ENCODE assay signal across 23 cellular contexts in genomic region chr2:223230352-223230751, GRCh38.
A peak's percentile ranks its signal among the peaks of the same experiment; 100 is the strongest.
DNase-seq lines count a peak whose midpoint lies in the region; ATAC-seq, FAIRE-seq and TF ChIP-seq lines count a peak whose summit lies in the region.
"Had no signal": no experiment of that assay in that cellular context is flagged by ENCODE, and none has a peak within 500 bp of the region (broad histone marks: within the 10 kb centered on the region; RNA-seq: fewer than 3 reads in every experiment).

No MANE protein-coding gene starts in this region.

- dilution Hi-C loops in keratinocyte (cut with MboI; ENCODE audit: extremely low pct_ligation_motif_present, low sequenced_read_pairs): no loop called here

- H3K4me3 ChIP-seq in keratinocyte (ENCODE audit: control insufficient read depth in 2 of 3, extremely low read depth in 1 of 3, insufficient read depth in 2 of 3, low read depth in 1 of 3, low read length in 3 of 3): no peak overlapping the region
- H3K4me3 ChIP-seq: coronary artery, esophagus squamous epithelium, testis, uterus had no signal

- ATAC-seq in HG02852 (IDR thresholded peaks at IDR 0.05; ENCODE audit: unreplicated experiment): no peak

- peaks cover 17% of the 10 kb centered on the region for H3K4me1 ChIP-seq in keratinocyte (ENCODE audit: control insufficient read depth, extremely low read depth, insufficient read depth, low read length)
- H3K4me1 ChIP-seq: esophagus squamous epithelium, testis, uterus had no signal

- H3K27me3 ChIP-seq in keratinocyte (ENCODE audit: control insufficient read depth, extremely low read depth, insufficient read depth, low read length): no peaks in the 10 kb centered on the region
- H3K27me3 ChIP-seq: esophagus squamous epithelium, neutrophil, testis, uterus had no signal

- CTCF ChIA-PET in HEK293T (lab: Yijun Ruan, JAX): no interaction called here

- no peaks in the 10 kb centered on the region for H3K36me3 ChIP-seq in keratinocyte (ENCODE audit: control insufficient read depth in 2 of 2, extremely low read depth in 1 of 2, insufficient read depth in 2 of 2, low read length in 2 of 2)
- H3K36me3 ChIP-seq: esophagus squamous epithelium, neutrophil, uterus had no signal

- no peak overlapping the region for H2AFZ ChIP-seq in keratinocyte (ENCODE audit: control insufficient read depth, low read length)

- no peak for TF ChIP-seq CTCF in keratinocyte (optimal IDR thresholded peaks at IDR 0.05 in 1 of 3, IDR thresholded peaks at IDR 0.05 in 1 of 3, conservative IDR thresholded peaks at IDR 0.05 in 1 of 3; ENCODE audit: extremely low read depth in 1 of 3, insufficient read depth in 2 of 3, low read length in 3 of 3)
- TF ChIP-seq CTCF in GM13976 (IDR thresholded peaks at IDR 0.05; ENCODE audit: borderline replicate concordance, control extremely low read depth, extremely low read depth, insufficient read depth, missing control alignments): no peak
- TF ChIP-seq CTCF in GM13977 (IDR thresholded peaks at IDR 0.05; ENCODE audit: extremely low read depth, insufficient read depth, missing control alignments): no peak

- FAIRE-seq in keratinocyte (lab: Jason Lieb, UNC): peak; percentile 98
- FAIRE-seq: D721Med had no signal

- no peaks in the 10 kb centered on the region for H3K9me3 ChIP-seq in keratinocyte (ENCODE audit: control insufficient read depth, low read depth, low read length)
- H3K9me3 ChIP-seq: esophagus squamous epithelium, neutrophil, testis, uterus had no signal

- H3K27ac ChIP-seq in keratinocyte (ENCODE audit: control insufficient read depth, insufficient read depth, low read length): no peak overlapping the region
- H3K27ac ChIP-seq: C4-2B, coronary artery, esophagus squamous epithelium, neutrophil, testis, uterus had no signal

- H4K20me1 ChIP-seq in keratinocyte (ENCODE audit: control insufficient read depth, extremely low read depth, insufficient read depth, low read length): no peaks in the 10 kb centered on the region

- in situ Hi-C loops in T47D (cut with HindIII; ENCODE audit: low pct_unique_long_range_greater_than_20kb, low sequenced_read_pairs) (no loop called here), GM13976 (cut with MboI; ENCODE audit: low sequenced_read_pairs, unreplicated experiment) (no loop called here), GM13977 (cut with MboI; ENCODE audit: low pct_unique_long_range_greater_than_20kb, low sequenced_read_pairs, unreplicated experiment) (no loop called here)

- H3K9me1 ChIP-seq in keratinocyte (ENCODE audit: control insufficient read depth, extremely low read depth, insufficient read depth, low read length): no peaks in the 10 kb centered on the region

- DNase-seq in EH (ENCODE audit: low read depth) (peak; percentile 71), NCI-H2196 treated with DMSO at 0.1 percent for 48 hours (lab: John Stamatoyannopoulos, UW; ENCODE audit: unreplicated experiment) (peak; percentile 20), T47D (ENCODE audit: low read depth in 1 of 2, low spot score in 1 of 2) (peak; percentile 15 to 76), keratinocyte (ENCODE audit: low read depth, low spot score) (no peak), GM13976 (ENCODE audit: low spot score) (no peak), HEK293T (ENCODE audit: extremely low spot score) (no peak), GM13977 (ENCODE audit: low spot score) (no peak)
- DNase-seq: activated effector memory CD4-positive, alpha-beta T cell treated with Interleukin-2 at 50 U/mL for 16 hours; aorta; endodermal cell; esophagus squamous epithelium; hippocampal formation; NCI-H1105 treated with DMSO at 0.1 percent for 48 hours; NCI-H2081 treated with DMSO at 0.1 percent for 48 hours; NCI-H524 treated with DMSO at 0.1 percent for 48 hours; stimulated activated naive CD4-positive, alpha-beta T cell treated with Interleukin-2 at 50 U/mL for 16 hours; testis; uterus had no signal

- no peaks in the 10 kb centered on the region for H3K79me2 ChIP-seq in keratinocyte (ENCODE audit: control insufficient read depth, insufficient read depth, low read length)

- POLR2A ChIA-PET in HEK293T (lab: Yijun Ruan, JAX): no interaction called here

- no peak overlapping the region for H3K9ac ChIP-seq in keratinocyte (ENCODE audit: control insufficient read depth, extremely low read depth, insufficient read depth, low read length)

- peak overlapping the region; percentile 25 for H3K4me2 ChIP-seq in keratinocyte (ENCODE audit: control insufficient read depth, extremely low read depth, insufficient read depth, low read depth, low read length)

TF ChIP-seq in HEK293T, 16 proteins besides CTCF, POLR2A, EP300 and RAD21:
- TF ChIP-seq CTBP1 (IDR thresholded peaks at IDR 0.05; ENCODE audit: borderline replicate concordance): no peak
- TF ChIP-seq BHLHE40 (IDR thresholded peaks at IDR 0.05; ENCODE audit: borderline replicate concordance): no peak
- TF ChIP-seq PKNOX1 (IDR thresholded peaks at IDR 0.05): no peak
- TF ChIP-seq LEF1 (IDR thresholded peaks at IDR 0.05; ENCODE audit: borderline replicate concordance): no peak
- no peak for TF ChIP-seq ZNF384 (IDR thresholded peaks at IDR 0.05)
- no peak for TF ChIP-seq TARDBP (IDR thresholded peaks at IDR 0.05)
- TF ChIP-seq SP1 (IDR thresholded peaks at IDR 0.05): no peak
- no peak for TF ChIP-seq NFRKB (IDR thresholded peaks at IDR 0.05)
- no peak for TF ChIP-seq SUZ12 (IDR thresholded peaks at IDR 0.05)
- no peak for TF ChIP-seq HDGF (IDR thresholded peaks at IDR 0.05; ENCODE audit: borderline replicate concordance)
- TF ChIP-seq ELF4 (IDR thresholded peaks at IDR 0.05): no peak
- TF ChIP-seq FOXK2 (IDR thresholded peaks at IDR 0.05): no peak
- no peak for TF ChIP-seq FOXM1 (IDR thresholded peaks at IDR 0.05; ENCODE audit: borderline replicate concordance)
- TF ChIP-seq ARNT (IDR thresholded peaks at IDR 0.05): no peak
- no peak for TF ChIP-seq L3MBTL2 (conservative IDR thresholded peaks at IDR 0.05)
- TF ChIP-seq FOXA1 (IDR thresholded peaks at IDR 0.05): no peak

Comparison
In these comparisons a context has a peak if more than half of its experiments do, and no peak if none do; other contexts are left out.
1. DNase-seq: peak in EH (single experiment), NCI-H2196 treated with DMSO at 0.1 percent for 48 hours (single experiment) and T47D (2 of 2); none in keratinocyte (single experiment), GM13976 (single experiment), HEK293T (single experiment) and GM13977 (single experiment).